ENCODE assay signal across 24 cellular contexts in genomic region chr6:128275681-128276080, GRCh38.
A peak's percentile ranks its signal among the peaks of the same experiment; 100 is the strongest.
DNase-seq lines count a peak whose midpoint lies in the region; ATAC-seq and TF ChIP-seq lines count a peak whose summit lies in the region.
"Had no signal": no experiment of that assay in that cellular context is flagged by ENCODE, and none has a peak within 500 bp of the region (broad histone marks: within the 10 kb centered on the region; RNA-seq: fewer than 3 reads in every experiment).

No MANE protein-coding gene starts in this region.

- H3K4me3 Mint-ChIP-seq in HFFc6, result no peak overlapping the region; the same call in 1 of the 2 replicates
- H3K4me3 Mint-ChIP-seq: activated CD4-positive, alpha-beta T cell treated with anti-CD3 and anti-CD28 coated beads, Interleukin-2, amount 10 ng/mL, durations not matched to agents 7 days and 5 days; activated naive CD4-positive, alpha-beta T cell treated with anti-CD3 and anti-CD28 coated beads, Interleukin-2, amount 10 ng/mL, durations not matched to agents 7 days and 5 days; mesothelial cell of epicardium; natural killer cell had no signal

- H3K27me3 Mint-ChIP-seq in HFFc6 (ENCODE audit: insufficient read depth), result no peaks in the 10 kb centered on the region; the same call in 1 of the 2 replicates
- H3K27me3 Mint-ChIP-seq: activated CD4-positive, alpha-beta T cell treated with anti-CD3 and anti-CD28 coated beads, Interleukin-2, amount 10 ng/mL, durations not matched to agents 7 days and 5 days; activated naive CD4-positive, alpha-beta T cell treated with anti-CD3 and anti-CD28 coated beads, Interleukin-2, amount 10 ng/mL, durations not matched to agents 7 days and 5 days had no signal

- H3K27ac Mint-ChIP-seq in HFFc6, result peak overlapping the region; percentile 83
- H3K27ac Mint-ChIP-seq: activated CD4-positive, alpha-beta T cell treated with anti-CD3 and anti-CD28 coated beads, Interleukin-2, amount 10 ng/mL, durations not matched to agents 7 days and 5 days; activated naive CD4-positive, alpha-beta T cell treated with anti-CD3 and anti-CD28 coated beads, Interleukin-2, amount 10 ng/mL, durations not matched to agents 7 days and 5 days; mesothelial cell of epicardium; natural killer cell had no signal

- peaks cover 10% of the 10 kb centered on the region for H3K36me3 Mint-ChIP-seq in HFFc6 (ENCODE audit: low read depth)
- H3K36me3 Mint-ChIP-seq: activated naive CD4-positive, alpha-beta T cell treated with anti-CD3 and anti-CD28 coated beads, Interleukin-2, amount 10 ng/mL, durations not matched to agents 7 days and 5 days; natural killer cell had no signal

- no peaks in the 10 kb centered on the region for H3K9me3 ChIP-seq in adipocyte (ENCODE audit: control insufficient read depth, low read length)
- no peaks in the 10 kb centered on the region for H3K9me3 ChIP-seq in skeletal muscle satellite cell (replicated peaks; ENCODE audit: low read length)
- H3K9me3 ChIP-seq: MG63, ovary, thoracic aorta, uterus had no signal

- no peak for ATAC-seq in GM21619 (IDR thresholded peaks at IDR 0.05; ENCODE audit: unreplicated experiment)
- ATAC-seq: left ventricle myocardium superior, natural killer cell, right cardiac atrium had no signal

- H3K9ac ChIP-seq in adipocyte (ENCODE audit: low read length) (no peak overlapping the region), skeletal muscle satellite cell (ENCODE audit: low read depth, low read length) (no peak overlapping the region)

- H3K27me3 ChIP-seq in adipocyte (replicated peaks; ENCODE audit: control insufficient read depth, insufficient read depth, low read length), result no peaks in the 10 kb centered on the region
- H3K27me3 ChIP-seq in skeletal muscle satellite cell (ENCODE audit: control insufficient read depth, insufficient read depth, low read length), result no peaks in the 10 kb centered on the region
- H3K27me3 ChIP-seq: dorsolateral prefrontal cortex, hepatocyte, MG63, ovary, uterus had no signal

- TF ChIP-seq CTCF in HFFc6 (IDR thresholded peaks at IDR 0.05) (no peak), fibroblast of pulmonary artery (IDR thresholded peaks at IDR 0.05; ENCODE audit: low read length, missing control alignments) (no peak)

- H3K36me3 ChIP-seq in adipocyte (ENCODE audit: control insufficient read depth, insufficient read depth, low read length, severe bottlenecking) (no peaks in the 10 kb centered on the region), skeletal muscle satellite cell (ENCODE audit: insufficient read depth, low read length) (no peaks in the 10 kb centered on the region)
- H3K36me3 ChIP-seq: MG63, ovary, thoracic aorta, uterus had no signal

- peak overlapping the region; percentile 52 for H3K4me2 ChIP-seq in skeletal muscle satellite cell (ENCODE audit: low read length)
- H3K4me2 ChIP-seq: hepatocyte had no signal

- H3K4me3 ChIP-seq in adipocyte (ENCODE audit: low read length), result no peak overlapping the region
- no peak overlapping the region for H3K4me3 ChIP-seq in fibroblast of pulmonary artery (replicated peaks; ENCODE audit: low read depth, low read length)
- no peak overlapping the region for H3K4me3 ChIP-seq in skeletal muscle satellite cell (ENCODE audit: low read length)
- H3K4me3 ChIP-seq: dorsolateral prefrontal cortex, hepatocyte, MG63, ovary, thoracic aorta, uterus had no signal

- DNase-seq in HFFc6 (no peak), adipocyte (ENCODE audit: low read depth) (peak; percentile 32), fibroblast of pulmonary artery (ENCODE audit: low read depth) (peak; percentile 9), NCI-H1436 (lab: John Stamatoyannopoulos, UW) (no peak)
- DNase-seq in activated naive CD4-positive, alpha-beta T cell treated with anti-CD3 and anti-CD28 coated beads, Interleukin-2, amount 50 U/mL, for 16 hours, result no peak
- DNase-seq: activated CD4-positive, alpha-beta T cell treated with anti-CD3 and anti-CD28 coated beads, Interleukin-2, amount 10 ng/mL, durations not matched to agents 7 days and 5 days; activated naive CD4-positive, alpha-beta T cell treated with anti-CD3 and anti-CD28 coated beads, Interleukin-2, amount 10 ng/mL, durations not matched to agents 7 days and 5 days; anterior cingulate cortex; caudate nucleus; dorsolateral prefrontal cortex; left ventricle myocardium superior; MG63; natural killer cell; NCI-H1417 treated with DMSO at 0.1 percent for 48 hours; NCI-H526 treated with DMSO at 0.1 percent for 48 hours; ovary; right cardiac atrium; stimulated activated naive CD8-positive, alpha-beta T cell treated with anti-CD3 and anti-CD28 coated beads, Interleukin-15, Interleukin-2, amounts not matched to agents 100 U/mL and 50 U/mL, for 24 hours; uterus had no signal

- H3K4me1 ChIP-seq in adipocyte (ENCODE audit: control insufficient read depth, insufficient read depth, low read length) (peaks cover 22% of the 10 kb centered on the region), skeletal muscle satellite cell (ENCODE audit: control insufficient read depth, insufficient read depth, low read length) (peaks cover 38% of the 10 kb centered on the region)
- H3K4me1 ChIP-seq: uterus had no signal

- H3K9me3 Mint-ChIP-seq in HFFc6, result no peaks in the 10 kb centered on the region
- H3K9me3 Mint-ChIP-seq: activated naive CD4-positive, alpha-beta T cell treated with anti-CD3 and anti-CD28 coated beads, Interleukin-2, amount 10 ng/mL, durations not matched to agents 7 days and 5 days; mesothelial cell of epicardium; natural killer cell had no signal

- peaks cover 66% of the 10 kb centered on the region for H3K4me1 Mint-ChIP-seq in HFFc6 (ENCODE audit: low read depth)
- H3K4me1 Mint-ChIP-seq: natural killer cell had no signal

Comparison
In these comparisons a context has a peak if more than half of its experiments do, and no peak if none do; other contexts are left out.
1. DNase-seq: peak in adipocyte (single experiment) and fibroblast of pulmonary artery (single experiment); none in HFFc6 (single experiment), NCI-H1436 (single experiment) and activated naive CD4-positive, alpha-beta T cell treated with anti-CD3 and anti-CD28 coated beads, Interleukin-2, amount 50 U/mL, for 16 hours (single experiment).